In the genomic region with DNA sequence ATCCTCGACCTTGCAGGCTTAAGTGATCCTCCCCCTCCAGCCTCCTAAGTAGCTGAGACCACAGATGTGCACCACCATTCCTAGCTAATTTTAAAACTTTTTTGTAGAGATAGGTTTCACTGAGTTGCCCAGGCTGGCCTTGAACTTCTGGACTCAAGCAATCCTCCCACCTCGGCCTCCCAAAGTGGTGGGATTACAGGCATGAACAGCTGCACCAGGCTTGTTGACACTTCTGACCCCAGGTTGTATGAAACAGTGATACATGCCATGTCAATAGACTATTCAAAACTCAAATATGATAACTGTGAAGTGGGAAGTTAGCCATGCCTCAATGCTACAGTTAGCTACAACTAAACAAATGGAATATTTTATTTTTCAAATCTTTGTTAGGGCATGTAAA, we compare ENCODE assay signal across 17 cellular contexts. TPM values are rescaled to one million over a fixed set of nuclear protein-coding genes. Genes with fewer than 3 reads are reported as not detected.
DNase-seq lines count a peak whose midpoint lies in the region; ATAC-seq and TF ChIP-seq lines count a peak whose summit lies in the region.
"Had no signal": no experiment of that assay in that cellular context is flagged by ENCODE, and none has a peak within 500 bp of the region (broad histone marks: within the 10 kb centered on the region; RNA-seq: fewer than 3 reads in every experiment).

No MANE protein-coding gene starts in this region.

- peak overlapping the region; percentile 75; a peak in 3 of 4 replicates for H4K8ac ChIP-seq in IMR-90 (ENCODE audit: low read depth in 2 of 2, low read length in 2 of 2)

- H3K4me1 ChIP-seq in IMR-90 (ENCODE audit: control insufficient read depth, insufficient read depth, low read length) = peaks cover 13% of the 10 kb centered on the region; the same call in 1 of the 2 replicates
- H3K4me1 ChIP-seq: BLaER1 had no signal

- peaks cover 3% of the 10 kb centered on the region; the same call in 1 of the 2 replicates for H3K27me3 ChIP-seq in IMR-90 (ENCODE audit: control insufficient read depth, insufficient read depth, low read length)
- H3K27me3 ChIP-seq: BLaER1 had no signal

- no peak for TF ChIP-seq RAD21 in IMR-90 (IDR thresholded peaks at IDR 0.05; ENCODE audit: low read length)

- no peaks in the 10 kb centered on the region for H3K36me3 ChIP-seq in IMR-90 (ENCODE audit: control insufficient read depth, insufficient read depth, low read length)
- H3K36me3 ChIP-seq: BLaER1 had no signal

- peak overlapping the region; percentile 27 for H3K27ac Mint-ChIP-seq in neural crest cell (ENCODE audit: unreplicated experiment)
- no peak overlapping the region for H3K27ac Mint-ChIP-seq in nephron progenitor cell
- H3K27ac Mint-ChIP-seq: CD14-positive monocyte, HFFc6 had no signal

- no peak overlapping the region for H3K9ac ChIP-seq in IMR-90 (ENCODE audit: low read depth, low read length)
- H3K9ac ChIP-seq: BLaER1 had no signal

- H3K4me3 ChIP-seq in IMR-90 (ENCODE audit: insufficient read depth, low read depth, low read length) = no peak overlapping the region
- H3K4me3 ChIP-seq: BLaER1 had no signal

- H3K27me3 Mint-ChIP-seq in neural crest cell (ENCODE audit: low read depth) (peaks cover 17% of the 10 kb centered on the region), nephron progenitor cell (ENCODE audit: low read depth, poor library complexity) (peaks cover 20% of the 10 kb centered on the region)
- H3K27me3 Mint-ChIP-seq: CD4-positive, alpha-beta memory T cell had no signal

- H2BK5ac ChIP-seq in IMR-90 (ENCODE audit: low read depth, low read length, poor library complexity, severe bottlenecking) = peak overlapping the region; percentile 53

- no peak for ATAC-seq in IMR-90 (ENCODE audit: low read depth)
- ATAC-seq: HCT116 had no signal

- peak overlapping the region; percentile 47 for H2BK120ac ChIP-seq in IMR-90 (ENCODE audit: low read depth, low read length)

- peaks cover 3% of the 10 kb centered on the region; the same call in 1 of the 2 replicates for H3K9me3 ChIP-seq in IMR-90 (ENCODE audit: control insufficient read depth, insufficient read depth, low read length)

- H3K4me3 Mint-ChIP-seq in neural crest cell (no peak overlapping the region), nephron progenitor cell (no peak overlapping the region)
- H3K4me3 Mint-ChIP-seq: CD4-positive, alpha-beta memory T cell; HFFc6 had no signal

- DNase-seq in IMR-90 = no peak
- DNase-seq in neural crest cell (ENCODE audit: low read depth, low spot score) = no peak
- no peak for DNase-seq in activated effector memory CD4-positive, alpha-beta T cell treated with Interleukin-2 at 50 U/mL for 16 hours
- DNase-seq in nephron progenitor cell = no peak
- no peak for DNase-seq in NCI-H1694 treated with DMSO at 0.1 percent for 48 hours (lab: John Stamatoyannopoulos, UW)
- DNase-seq: AML-193; CD4-positive, alpha-beta memory T cell; DMS153; DMS79; GDM1; GOT3; H7 had no signal

- TF ChIP-seq CTCF in IMR-90 (conservative IDR thresholded peaks at IDR 0.05; ENCODE audit: low read depth, low read length) (no peak), neural crest cell (conservative IDR thresholded peaks at IDR 0.05) (no peak), nephron progenitor cell (IDR thresholded peaks at IDR 0.05) (no peak)

- intact Hi-C loops in IMR-90 (cut with micrococcal nuclease) = no loop called here

- H4K5ac ChIP-seq in IMR-90 (ENCODE audit: low read depth, low read length) = peak overlapping the region; percentile 76

- in situ Hi-C loops in IMR-90 (cut with MboI; ENCODE audit: low sequenced_read_pairs) = no loop called here

- no peak overlapping the region for H3K4me2 ChIP-seq in IMR-90 (ENCODE audit: low read depth, low read length)
- H3K4me2 ChIP-seq: BLaER1 had no signal

- H3K4me1 Mint-ChIP-seq in neural crest cell (no peaks in the 10 kb centered on the region), nephron progenitor cell (no peaks in the 10 kb centered on the region)

- WGBS in IMR-90 (ENCODE audit: extremely low coverage in 2 of 2, insufficient read length in 1 of 2), 2 experiments = 100% methylated on average over 1 of the region's 2 CpGs; no CpG with 5 or more reads in 1 of the 2 experiments

- H2BK15ac ChIP-seq in IMR-90 (ENCODE audit: low read depth, low read length) = peak overlapping the region; percentile 79; the same call in 2 of the 3 replicates

- H3K36me3 Mint-ChIP-seq in neural crest cell (ENCODE audit: low read depth) = no peaks in the 10 kb centered on the region
- H3K36me3 Mint-ChIP-seq in nephron progenitor cell (ENCODE audit: low read depth) = no peaks in the 10 kb centered on the region
- H3K36me3 Mint-ChIP-seq: CD4-positive, alpha-beta memory T cell had no signal

- peaks cover 4% of the 10 kb centered on the region; the same call in 1 of the 2 replicates for H3K9me1 ChIP-seq in IMR-90 (ENCODE audit: insufficient read depth, low read length)

- POLR2A ChIA-PET in IMR-90 (lab: Charles Lee; ENCODE audit: unreplicated experiment) = no interaction called here

- peak overlapping the region; percentile 90 for H3K18ac ChIP-seq in IMR-90 (ENCODE audit: low read depth, low read length)

- H3K14ac ChIP-seq in IMR-90 (replicated peaks; ENCODE audit: low read depth, low read length) = peak overlapping the region; percentile 52

- no peaks in the 10 kb centered on the region for H4K20me1 ChIP-seq in IMR-90 (ENCODE audit: insufficient read depth, low read length)
- H4K20me1 ChIP-seq: BLaER1 had no signal

- CTCF ChIA-PET in IMR-90 (lab: Yijun Ruan, JAX) = no interaction called here

- H4K91ac ChIP-seq in IMR-90 (ENCODE audit: insufficient read depth, low read depth, low read length) = peak overlapping the region; percentile 73; the same call in 1 of the 2 replicates

- H2AFZ ChIP-seq in IMR-90 (replicated peaks; ENCODE audit: low read length, poor library complexity) = no peak overlapping the region

- H3K79me1 ChIP-seq in IMR-90 (ENCODE audit: low read depth in 1 of 2, low read length in 2 of 2) = no peaks in the 10 kb centered on the region

- peak overlapping the region; percentile 79 for H3K4ac ChIP-seq in IMR-90 (ENCODE audit: low read depth, low read length)

- no peak overlapping the region for H2AK9ac ChIP-seq in IMR-90 (replicated peaks; ENCODE audit: low read depth, low read length, poor library complexity)

- no peaks in the 10 kb centered on the region for H3K9me3 Mint-ChIP-seq in neural crest cell
- H3K9me3 Mint-ChIP-seq in nephron progenitor cell = no peaks in the 10 kb centered on the region

- no peak for TF ChIP-seq POLR2A in IMR-90 (IDR thresholded peaks at IDR 0.05; ENCODE audit: low read depth, low read length)

- H3K23ac ChIP-seq in IMR-90 (ENCODE audit: low read depth, low read length) = no peak overlapping the region

- peak overlapping the region; percentile 92 for H2AK5ac ChIP-seq in IMR-90 (ENCODE audit: low read depth, low read length)

- dilution Hi-C loops in IMR-90 (cut with HindIII; ENCODE audit: low sequenced_read_pairs, unreplicated experiment) = no loop called here

- peak overlapping the region; percentile 81; the same call in 1 of the 2 replicates for H3K27ac ChIP-seq in IMR-90 (ENCODE audit: insufficient read depth, low read length)
- H3K27ac ChIP-seq in angular gyrus (ENCODE audit: low read depth, low read length) = peak overlapping the region; percentile 84
- H3K27ac ChIP-seq: BLaER1 had no signal

- BruUV-seq in IMR-90 (replicated peaks; lab: Mats Ljungman, UMichigan) = no TSS peak

- 0 out of 2 replicates have a peak overlapping the region, but pooled peaks have one; percentile 19 for H3K56ac ChIP-seq in IMR-90 (ENCODE audit: extremely low read depth, insufficient read depth, low read length)

- H2BK20ac ChIP-seq in IMR-90 (ENCODE audit: low read depth, low read length) = peak overlapping the region; percentile 72; the same call in 1 of the 2 replicates

TF ChIP-seq in IMR-90, 13 proteins besides CTCF, POLR2A, EP300 and RAD21:
- no peak for TF ChIP-seq MXI1 (IDR thresholded peaks at IDR 0.05; ENCODE audit: borderline replicate concordance, low read depth, low read length)
- TF ChIP-seq BHLHE40 (IDR thresholded peaks at IDR 0.05; ENCODE audit: low read depth, low read length) = no peak
- no peak for TF ChIP-seq MAFK (IDR thresholded peaks at IDR 0.05; ENCODE audit: low read depth, low read length)
- TF ChIP-seq CEBPB (IDR thresholded peaks at IDR 0.05; ENCODE audit: low read depth, low read length) = no peak
- TF ChIP-seq FOS (IDR thresholded peaks at IDR 0.05; ENCODE audit: low read depth, low read length) = no peak
- TF ChIP-seq RCOR1 (IDR thresholded peaks at IDR 0.05; ENCODE audit: insufficient replicate concordance, low read length) = no peak
- no peak for TF ChIP-seq MAZ (IDR thresholded peaks at IDR 0.05; ENCODE audit: borderline replicate concordance, low read depth, low read length)
- no peak for TF ChIP-seq RFX5 (IDR thresholded peaks at IDR 0.05; ENCODE audit: low read depth, low read length)
- no peak for TF ChIP-seq CHD1 (IDR thresholded peaks at IDR 0.05; ENCODE audit: low read depth, low read length)
- no peak for TF ChIP-seq USF2 (IDR thresholded peaks at IDR 0.05; ENCODE audit: low read depth, low read length)
- no peak for TF ChIP-seq NFE2L2 (IDR thresholded peaks at IDR 0.05; ENCODE audit: low read depth, low read length)
- TF ChIP-seq SMC3 (IDR thresholded peaks at IDR 0.05; ENCODE audit: low read depth, low read length) = no peak
- no peak for TF ChIP-seq ELK1 (IDR thresholded peaks at IDR 0.05; ENCODE audit: borderline replicate concordance, low read depth, low read length)

RNA-seq across cellular contexts. Expression of gene SHLD1, which starts 20.1 kb away (rescaled TPM):
- total RNA-seq in IMR-90 (2012; rRNA removed) (1.9 and 3.0 TPM in 2 replicates), neural crest cell (5.0 and 6.9 TPM in 2 replicates)
- polyA plus RNA-seq in IMR-90 (2012; rRNA removed) = 2.2 and 2.6 TPM in 2 replicates
- 2.3 and 2.6 TPM in 2 replicates for polyA plus RNA-seq in IMR-90 (2012; cell fraction: cytosol; rRNA removed)
- 1.3 and 2.8 TPM in 2 replicates for polyA plus RNA-seq in IMR-90 (2012; cell fraction: nucleus; rRNA removed; ENCODE audit: low replicate concordance)
